ENCODE assay signal across 9 cellular contexts in genomic region chr3:40187945-40188344, GRCh38.
DNase-seq lines count a peak whose midpoint lies in the region; ATAC-seq and TF ChIP-seq lines count a peak whose summit lies in the region.
"Had no signal": no experiment of that assay in that cellular context is flagged by ENCODE, and none has a peak within 500 bp of the region (broad histone marks: within the 10 kb centered on the region; RNA-seq: fewer than 3 reads in every experiment).

No MANE protein-coding gene starts in this region.

- H3K4me2 ChIP-seq in trophoblast cell (ENCODE audit: low read length): no peak overlapping the region
- H3K4me2 ChIP-seq: SK-N-SH had no signal

- no peak overlapping the region for H3K27ac ChIP-seq in trophoblast cell (ENCODE audit: low read depth, low read length)
- H3K27ac ChIP-seq in Peyer's patch: no peak overlapping the region

- no peak overlapping the region for H2AK5ac ChIP-seq in trophoblast cell (ENCODE audit: low read length)

- H3K79me2 ChIP-seq in trophoblast cell (ENCODE audit: control insufficient read depth, insufficient read depth, low read length, poor library complexity): no peaks in the 10 kb centered on the region

- H3K14ac ChIP-seq in trophoblast cell (ENCODE audit: low read length): no peak overlapping the region

- TF ChIP-seq POLR2A in Peyer's patch (IDR thresholded peaks at IDR 0.05): no peak

- H3K79me1 ChIP-seq in trophoblast cell (ENCODE audit: low read length): no peaks in the 10 kb centered on the region

- H3K4me1 ChIP-seq in trophoblast cell (ENCODE audit: control insufficient read depth in 1 of 2, insufficient read depth in 2 of 2, low read length in 2 of 2): no peaks in the 10 kb centered on the region
- H3K4me1 ChIP-seq in Peyer's patch: no peaks in the 10 kb centered on the region
- no peaks in the 10 kb centered on the region for H3K4me1 ChIP-seq in mucosa of descending colon (ENCODE audit: low read depth)

- no peak overlapping the region for H3K9ac ChIP-seq in trophoblast cell (ENCODE audit: low read length)
- H3K9ac ChIP-seq: SK-N-SH had no signal

- WGBS in trophoblast cell (ENCODE audit: extremely low coverage, insufficient coverage, insufficient read length): no CpG with 5 or more reads among the region's 3 CpGs

- no peak overlapping the region for H4K91ac ChIP-seq in trophoblast cell (ENCODE audit: low read depth, low read length)

- H3K18ac ChIP-seq in trophoblast cell (ENCODE audit: low read length): no peak overlapping the region

- no peaks in the 10 kb centered on the region for H3K27me3 ChIP-seq in trophoblast cell (ENCODE audit: insufficient read depth, low read length)
- H3K27me3 ChIP-seq in Peyer's patch: no peaks in the 10 kb centered on the region

- ATAC-seq in GM18870 (IDR thresholded peaks at IDR 0.05; ENCODE audit: unreplicated experiment) (peak; percentile 75), GM21515 (IDR thresholded peaks at IDR 0.05; ENCODE audit: unreplicated experiment) (peak; percentile 65), HG03103 (IDR thresholded peaks at IDR 0.05; ENCODE audit: low read depth, unreplicated experiment) (peak; percentile 55), mucosa of descending colon (no peak)
- ATAC-seq: activated CD8-positive, alpha-beta T cell treated with anti-CD3 and anti-CD28 coated beads for 36 hours had no signal

- no peak overlapping the region for H3K4me3 ChIP-seq in trophoblast cell (ENCODE audit: low read depth, low read length)
- H3K4me3 ChIP-seq in Peyer's patch: no peak overlapping the region
- no peak overlapping the region for H3K4me3 ChIP-seq in mucosa of descending colon

- H3K9me3 ChIP-seq in trophoblast cell (ENCODE audit: insufficient read depth, low read depth, low read length): no peaks in the 10 kb centered on the region
- no peaks in the 10 kb centered on the region for H3K9me3 ChIP-seq in Peyer's patch
- no peaks in the 10 kb centered on the region for H3K9me3 ChIP-seq in mucosa of descending colon
- H3K9me3 ChIP-seq: SK-N-SH had no signal

- intact Hi-C loops in mucosa of descending colon (cut with DNase I, micrococcal nuclease): loop anchor here in 1 of 2 donors (10.0 kb wide), 1 partner anchor 483 kb away; no protein-coding TSS in a partner anchor

- no peak overlapping the region for H2BK120ac ChIP-seq in trophoblast cell (ENCODE audit: insufficient read depth, low read length, poor library complexity)

- H2BK12ac ChIP-seq in trophoblast cell (ENCODE audit: low read length): no peak overlapping the region

- H2AFZ ChIP-seq in trophoblast cell (ENCODE audit: insufficient read depth, low read length, poor library complexity): no peak overlapping the region

- no peak overlapping the region for H3K23ac ChIP-seq in trophoblast cell (ENCODE audit: low read length)

- DNase-seq in trophoblast cell (peak; percentile 5 to 47), Peyer's patch (no peak), mucosa of descending colon (no peak), NCI-H2029 (lab: John Stamatoyannopoulos, UW) (no peak)
- DNase-seq: activated CD8-positive, alpha-beta T cell treated with anti-CD3 and anti-CD28 coated beads for 36 hours; SK-N-SH had no signal

- H3K4ac ChIP-seq in trophoblast cell (ENCODE audit: low read depth, low read length): no peak overlapping the region

- no peak overlapping the region for H4K8ac ChIP-seq in trophoblast cell (ENCODE audit: low read depth, low read length)

- TF ChIP-seq CTCF in Peyer's patch (IDR thresholded peaks at IDR 0.05) (no peak), mucosa of descending colon (IDR thresholded peaks at IDR 0.05) (no peak)

- H3K36me3 ChIP-seq in trophoblast cell (ENCODE audit: control insufficient read depth in 1 of 2, insufficient read depth in 2 of 2, low read length in 2 of 2) (no peaks in the 10 kb centered on the region), Peyer's patch (no peaks in the 10 kb centered on the region), mucosa of descending colon (ENCODE audit: low read depth) (no peaks in the 10 kb centered on the region)

- H4K12ac ChIP-seq in trophoblast cell (ENCODE audit: low read depth, low read length): no peak overlapping the region

- H2BK5ac ChIP-seq in trophoblast cell (ENCODE audit: low read depth, low read length, poor library complexity): no peak overlapping the region

Comparison
In these comparisons a context has a peak if more than half of its experiments do, and no peak if none do; other contexts are left out.
1. DNase-seq: peak in trophoblast cell (2 of 2); none in Peyer's patch (0 of 3), mucosa of descending colon (0 of 3) and NCI-H2029 (single experiment).